ENCODE assay signal across 17 cellular contexts in the genomic region with DNA sequence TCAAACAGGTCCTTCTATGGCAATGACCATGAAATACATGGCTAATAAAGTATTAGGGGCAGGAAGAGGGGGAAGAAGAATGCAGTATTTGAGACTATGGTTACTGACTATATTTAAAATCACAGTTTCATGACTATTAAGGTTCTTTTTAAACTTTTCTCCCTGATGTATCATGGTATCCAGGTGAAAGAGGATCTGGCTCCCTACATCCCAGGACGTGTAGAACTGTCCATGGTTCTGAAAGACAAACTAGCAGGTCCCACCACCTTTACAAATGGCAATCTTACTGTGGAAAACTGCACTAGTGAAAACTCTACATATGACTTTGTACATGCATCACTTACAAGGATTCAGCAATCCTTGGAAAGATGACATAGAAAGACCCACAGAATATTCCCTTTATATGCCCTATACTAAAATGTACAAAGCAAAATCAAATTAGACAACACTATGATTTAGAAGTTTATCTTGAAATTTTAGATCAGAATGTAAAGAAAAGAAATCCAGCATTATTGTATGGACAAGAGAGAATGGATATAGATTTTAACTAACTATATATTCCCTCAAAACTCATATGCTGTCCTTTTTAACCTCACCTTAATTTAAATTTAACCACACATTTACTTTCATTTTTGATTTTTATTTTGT. TPM values are rescaled to one million over a fixed set of nuclear protein-coding genes. Genes with fewer than 3 reads are reported as not detected.
DNase-seq lines count a peak whose midpoint lies in the region; ATAC-seq, FAIRE-seq and TF ChIP-seq lines count a peak whose summit lies in the region.
"Had no signal": no experiment of that assay in that cellular context is flagged by ENCODE, and none has a peak within 500 bp of the region (broad histone marks: within the 10 kb centered on the region; RNA-seq: fewer than 3 reads in every experiment).

No MANE protein-coding gene starts in this region.

- no peak for ATAC-seq in A549
- ATAC-seq: mucosa of descending colon, psoas muscle, T-helper 17 cell had no signal

- FAIRE-seq in A549 (lab: Jason Lieb, UNC) = no peak

- no peaks in the 10 kb centered on the region for H3K9me3 ChIP-seq in A549
- H3K9me3 ChIP-seq: mucosa of descending colon, psoas muscle had no signal

- no peaks in the 10 kb centered on the region for H3K4me1 ChIP-seq in A549
- H3K4me1 ChIP-seq: psoas muscle had no signal

- no peak overlapping the region for H3K4me3 ChIP-seq in A549
- H3K4me3 ChIP-seq: mucosa of descending colon, psoas muscle had no signal

- H3K27ac ChIP-seq in A549 = no peak overlapping the region
- H3K27ac ChIP-seq: epithelial cell of prostate, psoas muscle had no signal

- no peak for TF ChIP-seq POLR2A in A549 (IDR thresholded peaks at IDR 0.05; ENCODE audit: low read length)

- TF ChIP-seq EP300 in A549 (IDR thresholded peaks at IDR 0.05) = no peak

- H3K4me2 ChIP-seq in A549 = no peak overlapping the region

- no peak for TF ChIP-seq RAD21 in A549 (conservative IDR thresholded peaks at IDR 0.05 in 1 of 2, IDR thresholded peaks at IDR 0.05 in 1 of 2)

- 0% methylated on average over 1 of the region's 1 CpG for WGBS in A549 (ENCODE audit: missing lambda C conversion rate)

- TF ChIP-seq CTCF in A549 (IDR thresholded peaks at IDR 0.05) = no peak

- POLR2A ChIA-PET in A549 (lab: Yijun Ruan, JAX) = no interaction called here

- intact Hi-C loops in posterior vena cava (cut with DNase I) = no loop called here

- CTCF ChIA-PET in A549 (lab: Yijun Ruan, JAX) = no interaction called here

- DNase-seq in A549 (ENCODE audit: low read depth in 1 of 2, low spot score in 1 of 2) = peak in 1 of 2 experiments; percentile 11
- DNase-seq in HuH-7 (ENCODE audit: low spot score) = peak; percentile 38
- peak; percentile 47 for DNase-seq in amniotic epithelial cell (ENCODE audit: low read depth)
- DNase-seq in iPS-NIHi11 (ENCODE audit: low spot score) = peak; percentile 78
- DNase-seq in posterior vena cava (ENCODE audit: low spot score) = no peak
- DNase-seq in activated gamma-delta T cell (lab: John Stamatoyannopoulos, UW) = no peak
- DNase-seq in activated T-cell treated with anti-CD3 and anti-CD28 coated beads, Interleukin-2, amount 50 U/mL, for 1 hour = no peak
- DNase-seq in activated CD8-positive, alpha-beta memory T cell treated with anti-CD3 and anti-CD28 coated beads for 24 hours = no peak
- DNase-seq: activated CD4-positive, alpha-beta T cell treated with anti-CD3 and anti-CD28 coated beads, Interleukin-2, amount 50 U/mL, for 48 hours; activated effector memory CD4-positive, alpha-beta T cell treated with Interleukin-2 at 50 U/mL for 16 hours; H9; NCI-H1930; psoas muscle; stimulated activated CD4-positive, alpha-beta T cell treated with anti-CD3 and anti-CD28 coated beads, Interleukin-1b, Interleukin-23, amount 100 ng/mL, for 48 hours; T-helper 17 cell had no signal

TF ChIP-seq in A549, 52 proteins besides CTCF, POLR2A, EP300 and RAD21:
- TF ChIP-seq SMC3 (IDR thresholded peaks at IDR 0.05) (no peak), ZC3H11A (IDR thresholded peaks at IDR 0.05) (no peak), BHLHE40 (IDR thresholded peaks at IDR 0.05; ENCODE audit: low read depth, low read length) (no peak), REST (IDR thresholded peaks at IDR 0.05) (peak; percentile 86)

RNA-seq across cellular contexts. Expression of gene RPP21, which starts 33.5 kb away (rescaled TPM):
- polyA plus RNA-seq in A549 (2011; rRNA removed) = 33.6 and 37.4 TPM in 2 replicates
- polyA plus RNA-seq in A549 (2012; cell fraction: cytosol; rRNA removed) = 170 and 176 TPM in 2 replicates
- 162 and 212 TPM in 2 replicates for polyA plus RNA-seq in A549 (2012; cell fraction: nucleus; rRNA removed)
- polyA plus RNA-seq in A549 (2017; fragmentation: RNase III; extraction: RNeasy Plus Mini Kit Qiagen cat#74134 plus additional on column Dnase treatment) = 54.8 to 59.5 TPM (median 58.4 TPM) in 3 replicates
- 6.5 and 11.0 TPM in 2 replicates for polyA minus RNA-seq in A549 (2011; rRNA and poly(A)+ RNA removed)
- total RNA-seq in posterior vena cava = 10 to 100 TPM; 27.9 to 30.0 TPM

RNA-seq across cellular contexts. Expression of gene TRIM39, which starts 51.7 kb away (rescaled TPM):
- 5.3 and 7.1 TPM in 2 replicates for polyA plus RNA-seq in A549 (2011; rRNA removed)
- polyA plus RNA-seq in A549 (2012; cell fraction: cytosol; rRNA removed) = 3.9 and 4.1 TPM in 2 replicates
- 7.7 and 11.0 TPM in 2 replicates for polyA plus RNA-seq in A549 (2012; cell fraction: nucleus; rRNA removed)
- polyA plus RNA-seq in A549 (2017; fragmentation: RNase III; extraction: RNeasy Plus Mini Kit Qiagen cat#74134 plus additional on column Dnase treatment) = 7.1 to 9.1 TPM (median 8.1 TPM) in 3 replicates
- 7.9 and 8.9 TPM in 2 replicates for polyA minus RNA-seq in A549 (2011; rRNA and poly(A)+ RNA removed)
- 10 to 100 TPM; 10.1 to 12.1 TPM for total RNA-seq in posterior vena cava

Comparison
In these comparisons a context has a peak if more than half of its experiments do, and no peak if none do; other contexts are left out.
1. DNase-seq: peak in HuH-7 (single experiment), amniotic epithelial cell (single experiment) and iPS-NIHi11 (single experiment); none in posterior vena cava (single experiment), activated gamma-delta T cell (single experiment), activated T-cell treated with anti-CD3 and anti-CD28 coated beads, Interleukin-2, amount 50 U/mL, for 1 hour (single experiment) and activated CD8-positive, alpha-beta memory T cell treated with anti-CD3 and anti-CD28 coated beads for 24 hours (single experiment).